In genomic region chr14:73644531-73645247, GRCh38 we compare ENCODE assay signal across 8 cellular contexts. TPM values are rescaled to one million over a fixed set of nuclear protein-coding genes. Genes with fewer than 3 reads are reported as not detected.
DNase-seq lines count a peak whose midpoint lies in the region; ATAC-seq and TF ChIP-seq lines count a peak whose summit lies in the region.

DNAL1 (plus strand) TSS chr14:73644986; CDS start chr14:73645040, 54 bp downstream.

- H3K4me1 ChIP-seq in suprapubic skin: peaks cover 10% of the 10 kb centered on the region

- peak within 1 kb of the TSS; percentile 67 for H3K27ac ChIP-seq in suprapubic skin

- H3K36me3 ChIP-seq in suprapubic skin: no peaks in the 10 kb centered on the region

- H3K9me3 ChIP-seq in suprapubic skin: no peaks in the 10 kb centered on the region

- TF ChIP-seq POLR2A in NB4 (IDR thresholded peaks at IDR 0.05; ENCODE audit: extremely low read depth, insufficient read length) (peak; percentile 86), suprapubic skin (IDR thresholded peaks at IDR 0.05) (no peak)

- no peaks in the 10 kb centered on the region for H3K27me3 ChIP-seq in suprapubic skin

- TF ChIP-seq CTCF in NB4 (IDR thresholded peaks at IDR 0.05; ENCODE audit: low read depth, low read length) (no peak), suprapubic skin (IDR thresholded peaks at IDR 0.05) (no peak)

- WGBS in suprapubic skin: under 1% methylated on average over 41 of the region's 43 CpGs

- no peak for TF ChIP-seq EP300 in suprapubic skin (IDR thresholded peaks at IDR 0.05)

- H3K4me3 ChIP-seq in NB4 (ENCODE audit: low read depth, low read length) (peak within 1 kb of the TSS; percentile 89), suprapubic skin (peak within 1 kb of the TSS; percentile 71)

- peak; percentile 95 for ATAC-seq in HG02571 (IDR thresholded peaks at IDR 0.05; ENCODE audit: unreplicated experiment)

- peak; percentile 84 for DNase-seq in GM04504 (ENCODE audit: low read depth)
- DNase-seq in NB4 (ENCODE audit: low read depth): peak; percentile 91
- DNase-seq in SK-N-DZ (ENCODE audit: low spot score): peak; percentile 89
- DNase-seq in activated naive CD4-positive, alpha-beta T cell treated with anti-CD3 and anti-CD28 coated beads, Interleukin-2, amount 50 U/mL, for 16 hours: peak; percentile 90
- peak; percentile 87 for DNase-seq in globus pallidus (ENCODE audit: low spot score)
- peak; percentile 16 to 95 (median 86) for DNase-seq in nucleus accumbens (lab: John Stamatoyannopoulos, UW)
- peak; percentile 93 to 94 for DNase-seq in suprapubic skin (ENCODE audit: low spot score in 2 of 2)

RNA-seq across cellular contexts. Expression of gene DNAL1, which starts in this region (rescaled TPM):
- polyA plus RNA-seq in SK-N-DZ (2014; cell fraction: cytosol; rRNA removed): 15.2 and 17.7 TPM in 2 replicates
- polyA plus RNA-seq in SK-N-DZ (2014; cell fraction: nucleus; rRNA removed): 2.2 and 6.1 TPM in 2 replicates
- total RNA-seq in suprapubic skin: 1 to 10 TPM; 1.8 to 3.6 (median 2.6) TPM

Comparison
In these comparisons a context has a peak if more than half of its experiments do, and no peak if none do; other contexts are left out.
1. Peak in every context shown above with its lines: DNase-seq, ATAC-seq, H3K4me3 ChIP-seq and H3K27ac ChIP-seq.